ENCODE assay signal across 28 cellular contexts in the genomic region with DNA sequence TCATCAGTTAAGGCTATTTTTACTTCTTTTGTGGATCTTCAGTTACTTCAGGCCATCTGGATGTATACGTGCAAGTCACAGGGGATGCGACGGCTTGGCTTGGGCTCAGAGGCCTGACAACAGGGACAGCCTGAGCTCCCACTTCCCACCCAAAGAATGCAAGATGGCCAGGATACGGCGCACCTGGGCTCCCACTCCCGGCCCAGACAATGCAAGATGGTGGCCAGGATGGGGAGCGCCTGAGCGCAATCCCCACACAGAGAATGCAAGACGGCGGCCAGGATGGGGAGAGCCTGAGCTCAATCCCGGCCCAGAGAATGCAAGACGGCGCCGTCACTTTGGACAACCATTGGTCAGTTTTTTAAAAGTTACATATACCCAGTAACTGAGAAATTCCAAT. TPM values are rescaled to one million over a fixed set of nuclear protein-coding genes. Genes with fewer than 3 reads are reported as not detected.
DNase-seq lines count a peak whose midpoint lies in the region; ATAC-seq and TF ChIP-seq lines count a peak whose summit lies in the region.
"Had no signal": no experiment of that assay in that cellular context is flagged by ENCODE, and none has a peak within 500 bp of the region (broad histone marks: within the 10 kb centered on the region; RNA-seq: fewer than 3 reads in every experiment).

No MANE protein-coding gene starts in this region.

- H3K9me3 Mint-ChIP-seq in chondrocyte (ENCODE audit: low read depth) = no peaks in the 10 kb centered on the region
- H3K9me3 Mint-ChIP-seq in endodermal cell = no peaks in the 10 kb centered on the region
- no peaks in the 10 kb centered on the region for H3K9me3 Mint-ChIP-seq in activated T-cell treated with anti-CD3 and anti-CD28 coated beads, Interleukin-2, amount 50 U/mL, for 24 hours
- H3K9me3 Mint-ChIP-seq in natural killer cell = no peaks in the 10 kb centered on the region
- H3K9me3 Mint-ChIP-seq: HFFc6 had no signal

- TF ChIP-seq CTCF in chondrocyte (IDR thresholded peaks at IDR 0.05) = no peak
- TF ChIP-seq CTCF in endodermal cell (conservative IDR thresholded peaks at IDR 0.05) = no peak
- no peak for TF ChIP-seq CTCF in spleen (IDR thresholded peaks at IDR 0.05 in 8 of 11, conservative IDR thresholded peaks at IDR 0.05 in 3 of 11)
- TF ChIP-seq CTCF in natural killer cell (IDR thresholded peaks at IDR 0.05) = no peak

- H3K4me1 ChIP-seq in endodermal cell (ENCODE audit: control insufficient read depth, insufficient read depth, low read length) (no peaks in the 10 kb centered on the region), spleen (no peaks in the 10 kb centered on the region)
- H3K4me1 ChIP-seq: HAP-1, SJSA1 had no signal

- no peak overlapping the region for H3K4me3 ChIP-seq in endodermal cell (ENCODE audit: low read length)
- H3K4me3 ChIP-seq in spleen = no peak overlapping the region
- H3K4me3 ChIP-seq: GM12878, HAP-1, MG63, SJSA1 had no signal

- H3K4me1 Mint-ChIP-seq in chondrocyte (ENCODE audit: low read depth) (peaks cover 12% of the 10 kb centered on the region), endodermal cell (no peaks in the 10 kb centered on the region), natural killer cell (no peaks in the 10 kb centered on the region)
- H3K4me1 Mint-ChIP-seq in activated T-cell treated with anti-CD3 and anti-CD28 coated beads, Interleukin-2, amount 50 U/mL, for 24 hours (ENCODE audit: low read depth) = no peaks in the 10 kb centered on the region
- H3K4me1 Mint-ChIP-seq: CD4-positive, alpha-beta memory T cell had no signal

- H3K9me3 ChIP-seq in endodermal cell (ENCODE audit: control insufficient read depth, low read length) = no peaks in the 10 kb centered on the region
- H3K9me3 ChIP-seq in spleen = no peaks in the 10 kb centered on the region
- H3K9me3 ChIP-seq: MG63, SJSA1 had no signal

- 90 to 92% methylated on average over 14 of the region's 14 CpGs for WGBS in endodermal cell (ENCODE audit: insufficient coverage in 1 of 2, insufficient read length in 1 of 2), 2 experiments
- 93 to 95% (median 94%) methylated on average over 14 of the region's 14 CpGs for WGBS in spleen, 5 donors

- H3K27me3 ChIP-seq in endodermal cell (ENCODE audit: control insufficient read depth, insufficient read depth, low read length, poor library complexity, severe bottlenecking) (no peaks in the 10 kb centered on the region), spleen (replicated peaks in 1 of 7) (peaks cover 0 to 77% (median 0%) of the 10 kb centered on the region in 7 donors)
- H3K27me3 ChIP-seq: MG63 had no signal

- no peak for ATAC-seq in natural killer cell
- ATAC-seq: GM12878, PC-3, Right ventricle myocardium inferior had no signal

- H3K9ac ChIP-seq in endodermal cell (ENCODE audit: extremely low read depth, low read length, poor library complexity, severe bottlenecking) = no peak overlapping the region

- H3K27ac ChIP-seq in endodermal cell (ENCODE audit: low read depth, low read length) = no peak overlapping the region
- no peak overlapping the region for H3K27ac ChIP-seq in spleen
- H3K27ac ChIP-seq: SJSA1 had no signal

- TF ChIP-seq POLR2A in spleen (IDR thresholded peaks at IDR 0.05) = no peak

- H3K36me3 Mint-ChIP-seq in chondrocyte (ENCODE audit: low read depth) (no peaks in the 10 kb centered on the region), endodermal cell (ENCODE audit: low read depth) (no peaks in the 10 kb centered on the region), natural killer cell (no peaks in the 10 kb centered on the region)
- no peaks in the 10 kb centered on the region for H3K36me3 Mint-ChIP-seq in activated T-cell treated with anti-CD3 and anti-CD28 coated beads, Interleukin-2, amount 50 U/mL, for 24 hours (ENCODE audit: low read depth)

- DNase-seq in chondrocyte (ENCODE audit: low spot score) (peak; percentile 50), endodermal cell (peak; percentile 28), mesenteric fat pad (ENCODE audit: low spot score) (peak; percentile 75), spleen (peak; percentile 37), putamen (ENCODE audit: low spot score) (no peak), natural killer cell (no peak)
- DNase-seq in activated T-cell treated with anti-CD3 and anti-CD28 coated beads, Interleukin-2, amount 50 U/mL, for 24 hours = no peak
- DNase-seq: C1 segment of cervical spinal cord; CD4-positive, alpha-beta memory T cell; COR-L47; DMS79; EL; GDM1; GOT3; HFFc6; KBM-7; MG63; NCI-H1105 treated with DMSO at 0.1 percent for 48 hours; NCI-H2029; NCI-H446 treated with DMSO at 0.1 percent for 48 hours; NCI-H526; NCI-H82; NK-92 treated with Interleukin-12 subunit alpha and Interleukin-12 subunit beta, amount 100 ng/mL, for 24 hours; PC-3 had no signal

- peaks cover 44% of the 10 kb centered on the region for H3K27me3 Mint-ChIP-seq in chondrocyte (ENCODE audit: low read depth)
- peaks cover 20% of the 10 kb centered on the region for H3K27me3 Mint-ChIP-seq in endodermal cell (ENCODE audit: insufficient read depth)
- peaks cover 55% of the 10 kb centered on the region for H3K27me3 Mint-ChIP-seq in activated T-cell treated with anti-CD3 and anti-CD28 coated beads, Interleukin-2, amount 50 U/mL, for 24 hours
- peaks cover 13 to 19% of the 10 kb centered on the region in 2 donors for H3K27me3 Mint-ChIP-seq in natural killer cell (ENCODE audit: low read depth in 2 of 2)

- no peaks in the 10 kb centered on the region for H3K36me3 ChIP-seq in endodermal cell (ENCODE audit: control insufficient read depth, insufficient read depth, low read length)
- no peaks in the 10 kb centered on the region for H3K36me3 ChIP-seq in spleen
- H3K36me3 ChIP-seq: HAP-1, MG63, SJSA1 had no signal

- intact Hi-C loops in spleen (cut with DNase I; ENCODE audit: low total_unique reads) (no loop called here), natural killer cell (cut with micrococcal nuclease) (no loop called here)

- no peak overlapping the region for H3K4me3 Mint-ChIP-seq in chondrocyte (ENCODE audit: unreplicated experiment)
- no peak overlapping the region for H3K4me3 Mint-ChIP-seq in endodermal cell
- no peak overlapping the region for H3K4me3 Mint-ChIP-seq in activated T-cell treated with anti-CD3 and anti-CD28 coated beads, Interleukin-2, amount 50 U/mL, for 24 hours
- no peak overlapping the region for H3K4me3 Mint-ChIP-seq in natural killer cell
- H3K4me3 Mint-ChIP-seq: CD4-positive, alpha-beta memory T cell; HFFc6 had no signal

- H3K27ac Mint-ChIP-seq in chondrocyte (ENCODE audit: unreplicated experiment) = no peak overlapping the region
- H3K27ac Mint-ChIP-seq in endodermal cell = no peak overlapping the region
- H3K27ac Mint-ChIP-seq in activated T-cell treated with anti-CD3 and anti-CD28 coated beads, Interleukin-2, amount 50 U/mL, for 24 hours = no peak overlapping the region
- H3K27ac Mint-ChIP-seq in natural killer cell = no peak overlapping the region
- H3K27ac Mint-ChIP-seq: HFFc6 had no signal

RNA-seq across cellular contexts. Expression of a gene that starts 25.3 kb away (rescaled TPM):
- total RNA-seq in chondrocyte = 40.2 to 44.5 TPM (median 42.4 TPM) in 3 replicates
- total RNA-seq in endodermal cell = 10 to 100 TPM; 50.5 to 51.3 TPM
- 42.8 TPM for polyA plus RNA-seq in endodermal cell (2013, experiment 1 of 2)
- 45.0 TPM for polyA plus RNA-seq in endodermal cell (2013, experiment 2 of 2)
- 53.5 TPM for total RNA-seq in mesenteric fat pad
- 10 to 100 TPM; 26.8 to 66.5 (median 30.1) TPM for total RNA-seq in spleen
- polyA plus RNA-seq in spleen = 10 to 100 TPM; 19.2 to 47.2 (median 31.3) TPM
- total RNA-seq in natural killer cell = 10 to 100 TPM; 14.8 to 17.7 (median 15.4) TPM
- total RNA-seq: PC-3 had no signal

RNA-seq across cellular contexts. Expression of a gene that starts 39.1 kb away (rescaled TPM):
- 1.1 to 1.4 TPM (median 1.4 TPM) in 3 replicates for total RNA-seq in chondrocyte
- total RNA-seq in endodermal cell = 10 to 100 TPM in 1 of 2 donors, 1 to 10 TPM in 1; 5.6 to 25.0 TPM
- polyA plus RNA-seq in endodermal cell (2013, experiment 1 of 2) = 20.2 TPM
- 16.2 TPM for polyA plus RNA-seq in endodermal cell (2013, experiment 2 of 2)
- 5.9 TPM for total RNA-seq in mesenteric fat pad
- 1 to 10 TPM in 2 of 7 donors, under 1 TPM in 4, not detected in 1; 0.23 to 2.1 (median 0.85) TPM for total RNA-seq in spleen
- polyA plus RNA-seq in spleen = under 1 TPM; 0.26 to 0.91 (median 0.67) TPM
- total RNA-seq in natural killer cell = not detected
- total RNA-seq: CD4-positive, alpha-beta memory T cell; GM12878; HFFc6 had no signal
- polyA plus RNA-seq: CD4-positive, alpha-beta memory T cell; GM12878 had no signal

Comparison
In these comparisons a context has a peak if more than half of its experiments do, and no peak if none do; other contexts are left out.
1. DNase-seq: peak in chondrocyte (single experiment), endodermal cell (single experiment), mesenteric fat pad (single experiment) and spleen (single experiment); none in putamen (single experiment), activated T-cell treated with anti-CD3 and anti-CD28 coated beads, Interleukin-2, amount 50 U/mL, for 24 hours (single experiment) and natural killer cell (single experiment).